1 cellular context compared by ENCODE assay signal in the genomic region with DNA sequence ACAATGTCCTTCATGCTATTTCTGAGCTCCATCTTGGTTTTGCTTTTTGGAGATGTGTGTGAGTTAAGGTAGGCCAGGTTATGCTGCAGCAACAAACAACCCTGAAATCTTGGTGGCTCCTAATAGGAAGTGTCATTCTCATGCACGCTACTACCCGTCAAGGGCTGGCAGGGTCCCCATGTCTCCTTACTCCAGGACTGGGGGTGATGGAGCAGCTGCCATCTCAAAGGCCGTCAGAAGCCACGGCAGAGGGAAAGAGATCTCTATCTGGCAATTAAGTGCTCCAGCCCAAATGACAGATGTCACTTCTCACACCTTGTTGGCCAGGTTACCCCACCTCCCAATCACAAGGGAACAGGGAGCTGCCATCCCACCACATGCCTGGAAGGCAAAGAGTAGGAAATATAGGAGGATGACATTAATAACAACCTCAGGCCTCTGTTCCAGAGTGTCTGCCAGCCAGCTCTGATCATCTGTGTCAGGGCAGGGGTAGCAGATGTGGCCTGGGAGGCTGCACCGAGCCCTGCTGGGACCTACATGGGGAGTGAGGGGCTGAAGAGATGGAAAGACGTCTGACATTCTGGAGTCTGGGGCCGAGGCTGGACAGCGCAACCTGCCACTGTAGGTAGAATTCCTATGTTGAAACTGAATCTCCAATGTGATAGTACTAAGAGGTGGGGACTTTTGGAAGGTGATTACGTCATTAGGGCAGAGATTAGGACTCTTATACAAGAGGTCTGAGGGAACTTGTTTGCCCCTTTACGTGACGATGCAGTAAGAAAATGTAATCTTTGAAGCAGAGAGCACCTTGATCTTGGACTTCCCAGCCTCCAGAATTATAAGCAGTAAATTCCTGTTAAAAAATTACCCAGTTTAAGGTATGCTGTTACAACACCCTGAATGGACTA.
TF ChIP-seq lines count a peak whose summit lies in the region.

No MANE protein-coding gene starts in this region.

TF ChIP-seq in endothelial cell of umbilical vein, 7 proteins besides CTCF, POLR2A, EP300 and RAD21 (continued from another document):
- no peak for TF ChIP-seq FOS (IDR thresholded peaks at IDR 0.05; ENCODE audit: borderline replicate concordance, insufficient read depth, low read length)
- no peak for TF ChIP-seq EZH2 (IDR thresholded peaks at IDR 0.05; ENCODE audit: borderline replicate concordance, low read depth, low read length, severe bottlenecking)
- no peak for TF ChIP-seq MAX (IDR thresholded peaks at IDR 0.05; ENCODE audit: insufficient read depth, insufficient read length)
- TF ChIP-seq JUN (IDR thresholded peaks at IDR 0.05; ENCODE audit: borderline replicate concordance, insufficient read depth, insufficient read length, low read depth) = no peak
- no peak for TF ChIP-seq POLR2AphosphoS5 (IDR thresholded peaks at IDR 0.05; ENCODE audit: insufficient read depth, low read depth, low read length)
- no peak for TF ChIP-seq GATA2 (IDR thresholded peaks at IDR 0.05; ENCODE audit: insufficient read depth, insufficient read length, low read depth, low read length)
